ENCODE assay signal across 17 cellular contexts in the genomic region with DNA sequence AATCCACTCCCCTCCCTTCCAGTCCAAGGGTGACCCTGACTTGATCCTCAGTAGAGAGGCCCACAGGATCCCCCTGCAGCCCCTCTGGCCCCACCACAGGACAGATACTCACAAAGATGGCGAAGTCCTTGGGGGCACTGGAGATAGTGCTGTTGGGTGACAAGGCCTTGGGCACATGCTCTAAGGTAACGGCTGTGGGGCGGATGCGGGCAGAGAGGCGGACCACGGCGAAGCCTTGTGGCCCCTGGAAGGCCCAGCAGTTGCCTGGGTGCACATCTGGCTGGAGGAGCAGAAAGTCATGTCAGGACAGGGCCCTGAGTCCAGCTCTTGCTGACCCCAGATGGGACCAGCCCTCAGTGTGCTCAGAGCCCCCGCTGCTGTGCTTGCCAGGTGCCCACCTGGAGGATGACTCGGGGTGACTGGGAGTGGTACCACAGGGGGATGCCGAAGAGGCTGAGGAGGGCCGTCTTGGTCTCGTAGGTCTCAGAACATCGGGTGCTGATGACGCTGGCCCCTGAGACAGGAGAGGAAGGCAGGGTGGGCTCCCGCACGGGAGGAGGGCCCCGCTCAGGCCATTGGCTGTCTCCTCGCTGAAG. TPM values are rescaled to one million over a fixed set of nuclear protein-coding genes. Genes with fewer than 3 reads are reported as not detected.
DNase-seq lines count a peak whose midpoint lies in the region; ATAC-seq and TF ChIP-seq lines count a peak whose summit lies in the region.
"Had no signal": no experiment of that assay in that cellular context is flagged by ENCODE, and none has a peak within 500 bp of the region (broad histone marks: within the 10 kb centered on the region; RNA-seq: fewer than 3 reads in every experiment).

No MANE protein-coding gene starts in this region.

- no peak overlapping the region for H3K4me2 ChIP-seq in OCI-LY7 (ENCODE audit: low read length)

- H4K20me1 ChIP-seq in OCI-LY7 (ENCODE audit: insufficient read depth, low read length) = no peaks in the 10 kb centered on the region

- H3K4me3 Mint-ChIP-seq in activated T-cell treated with anti-CD3 and anti-CD28 coated beads, Interleukin-2, amount 50 U/mL, for 72 hours = no peak overlapping the region
- no peak overlapping the region for H3K4me3 Mint-ChIP-seq in activated B cell treated with CpG ODN at 0.5 μM for 24 hours
- H3K4me3 Mint-ChIP-seq in effector memory CD8-positive, alpha-beta T cell = peak overlapping the region in 1 of 2 donors; percentile 31
- H3K4me3 Mint-ChIP-seq in stimulated activated naive B cell treated with anti-CD40 and anti-IgM and Interleukin-4, amounts not matched to agents 10 μg/mL and 1 μg/mL and 100 μg/mL, for 72 hours = peak overlapping the region in 1 of 2 donors; percentile 36
- H3K4me3 Mint-ChIP-seq: type B pancreatic cell had no signal

- no peak overlapping the region for H3K4me3 ChIP-seq in OCI-LY7 (ENCODE audit: low read depth, low read length, poor library complexity, severe bottlenecking)
- H3K4me3 ChIP-seq: coronary artery, SK-N-MC had no signal

- H3K36me3 Mint-ChIP-seq in activated T-cell treated with anti-CD3 and anti-CD28 coated beads, Interleukin-2, amount 50 U/mL, for 72 hours (ENCODE audit: insufficient read depth in 2 of 2) = peaks cover 8 to 30% of the 10 kb centered on the region in 2 donors
- H3K36me3 Mint-ChIP-seq in activated B cell treated with CpG ODN at 0.5 μM for 24 hours (ENCODE audit: low read depth) = peaks cover 96% of the 10 kb centered on the region
- peaks cover 100% of the 10 kb centered on the region for H3K36me3 Mint-ChIP-seq in effector memory CD8-positive, alpha-beta T cell (ENCODE audit: insufficient read depth)
- H3K36me3 Mint-ChIP-seq in stimulated activated naive B cell treated with anti-CD40 and anti-IgM and Interleukin-4, amounts not matched to agents 10 μg/mL and 1 μg/mL and 100 μg/mL, for 72 hours = peaks cover 60 to 74% of the 10 kb centered on the region in 2 donors

- H3K9me3 ChIP-seq in OCI-LY7 (ENCODE audit: low read length) = no peaks in the 10 kb centered on the region
- H3K9me3 ChIP-seq: Caco-2 had no signal

- H3K36me3 ChIP-seq in OCI-LY7 (ENCODE audit: insufficient read depth, low read length) = peaks cover 94% of the 10 kb centered on the region

- peak overlapping the region; percentile 36 for H3K27ac Mint-ChIP-seq in activated T-cell treated with anti-CD3 and anti-CD28 coated beads, Interleukin-2, amount 50 U/mL, for 72 hours
- H3K27ac Mint-ChIP-seq in activated B cell treated with CpG ODN at 0.5 μM for 24 hours = peak overlapping the region; percentile 61
- peak overlapping the region; percentile 86 to 95 for H3K27ac Mint-ChIP-seq in effector memory CD8-positive, alpha-beta T cell
- peak overlapping the region; percentile 79 for H3K27ac Mint-ChIP-seq in stimulated activated naive B cell treated with anti-CD40 and anti-IgM and Interleukin-4, amounts not matched to agents 10 μg/mL and 1 μg/mL and 100 μg/mL, for 72 hours
- H3K27ac Mint-ChIP-seq: type B pancreatic cell had no signal

- H3K4me1 ChIP-seq in OCI-LY7 (ENCODE audit: insufficient read depth, low read length, poor library complexity, severe bottlenecking) = no peaks in the 10 kb centered on the region
- H3K4me1 ChIP-seq: Caco-2 had no signal

- ATAC-seq in activated T-cell treated with anti-CD3 and anti-CD28 coated beads, Interleukin-2, amount 50 U/mL, for 72 hours (replicated peaks in 1 of 2) = no peak
- ATAC-seq in activated B cell treated with CpG ODN at 0.5 μM for 24 hours (ENCODE audit: low read depth) (no peak), HG02623 (IDR thresholded peaks at IDR 0.05; ENCODE audit: unreplicated experiment) (no peak)
- ATAC-seq in effector memory CD8-positive, alpha-beta T cell (replicated peaks) = no peak
- no peak for ATAC-seq in stimulated activated naive B cell treated with anti-CD40 and anti-IgM and Interleukin-4, amounts not matched to agents 10 μg/mL and 1 μg/mL and 100 μg/mL, for 72 hours (replicated peaks)

- H3K9me3 Mint-ChIP-seq in activated T-cell treated with anti-CD3 and anti-CD28 coated beads, Interleukin-2, amount 50 U/mL, for 72 hours = no peaks in the 10 kb centered on the region
- H3K9me3 Mint-ChIP-seq in activated B cell treated with CpG ODN at 0.5 μM for 24 hours = no peaks in the 10 kb centered on the region
- no peaks in the 10 kb centered on the region for H3K9me3 Mint-ChIP-seq in effector memory CD8-positive, alpha-beta T cell
- H3K9me3 Mint-ChIP-seq in stimulated activated naive B cell treated with anti-CD40 and anti-IgM and Interleukin-4, amounts not matched to agents 10 μg/mL and 1 μg/mL and 100 μg/mL, for 72 hours = no peaks in the 10 kb centered on the region
- H3K9me3 Mint-ChIP-seq: type B pancreatic cell had no signal

- no peaks in the 10 kb centered on the region for H3K9me2 ChIP-seq in OCI-LY7 (ENCODE audit: insufficient read depth, low read length)

- H3K27me3 Mint-ChIP-seq in activated T-cell treated with anti-CD3 and anti-CD28 coated beads, Interleukin-2, amount 50 U/mL, for 72 hours (ENCODE audit: low read depth) = no peaks in the 10 kb centered on the region
- no peaks in the 10 kb centered on the region for H3K27me3 Mint-ChIP-seq in activated B cell treated with CpG ODN at 0.5 μM for 24 hours
- H3K27me3 Mint-ChIP-seq in effector memory CD8-positive, alpha-beta T cell = no peaks in the 10 kb centered on the region
- no peaks in the 10 kb centered on the region for H3K27me3 Mint-ChIP-seq in stimulated activated naive B cell treated with anti-CD40 and anti-IgM and Interleukin-4, amounts not matched to agents 10 μg/mL and 1 μg/mL and 100 μg/mL, for 72 hours
- H3K27me3 Mint-ChIP-seq: type B pancreatic cell had no signal

- H2AFZ ChIP-seq in OCI-LY7 (ENCODE audit: low read length) = no peak overlapping the region

- H3K27ac ChIP-seq in OCI-LY7 (ENCODE audit: low read depth, low read length, poor library complexity, severe bottlenecking) = no peak overlapping the region
- H3K27ac ChIP-seq: epithelial cell of prostate, SK-N-MC had no signal

- H3K79me2 ChIP-seq in OCI-LY7 (ENCODE audit: insufficient read depth, low read depth, low read length) = no peaks in the 10 kb centered on the region

- intact Hi-C loops in activated B cell treated with CpG ODN at 0.5 μM for 24 hours (cut with micrococcal nuclease) (no loop called here), OCI-LY7 (cut with micrococcal nuclease; ENCODE audit: unreplicated experiment) (no loop called here)

- no TSS peak for BruUV-seq in OCI-LY7 (replicated peaks; lab: Mats Ljungman, UMichigan)

- H3K4me1 Mint-ChIP-seq in activated T-cell treated with anti-CD3 and anti-CD28 coated beads, Interleukin-2, amount 50 U/mL, for 72 hours (ENCODE audit: low read depth) = peaks cover 32% of the 10 kb centered on the region
- H3K4me1 Mint-ChIP-seq in activated B cell treated with CpG ODN at 0.5 μM for 24 hours = peaks cover 20% of the 10 kb centered on the region
- peaks cover 37 to 43% of the 10 kb centered on the region in 2 donors for H3K4me1 Mint-ChIP-seq in effector memory CD8-positive, alpha-beta T cell (ENCODE audit: low read depth in 2 of 2)
- H3K4me1 Mint-ChIP-seq in stimulated activated naive B cell treated with anti-CD40 and anti-IgM and Interleukin-4, amounts not matched to agents 10 μg/mL and 1 μg/mL and 100 μg/mL, for 72 hours = peaks cover 29 to 49% of the 10 kb centered on the region in 2 donors

- TF ChIP-seq CTCF in activated B cell treated with CpG ODN at 0.5 μM for 24 hours (IDR thresholded peaks at IDR 0.05) = no peak
- no peak for TF ChIP-seq CTCF in GM20000 (IDR thresholded peaks at IDR 0.05; ENCODE audit: extremely low read depth, missing control alignments)
- TF ChIP-seq CTCF in OCI-LY7 (conservative IDR thresholded peaks at IDR 0.05; ENCODE audit: low read length) = no peak

- no peak for DNase-seq in activated T-cell treated with anti-CD3 and anti-CD28 coated beads, Interleukin-2, amount 50 U/mL, for 72 hours
- DNase-seq in activated T-cell treated with anti-CD3 and anti-CD28 coated beads, Interleukin-2, amount 50 U/mL, for 1 hour = no peak
- DNase-seq in activated B cell treated with CpG ODN at 0.5 μM for 24 hours (no peak), GM20000 (ENCODE audit: low spot score) (no peak), OCI-LY7 (ENCODE audit: low spot score) (no peak)
- DNase-seq in effector memory CD8-positive, alpha-beta T cell = no peak
- DNase-seq in stimulated activated naive B cell treated with anti-CD40 and anti-IgM and Interleukin-4, amounts not matched to agents 10 μg/mL and 1 μg/mL and 100 μg/mL, for 72 hours = no peak
- DNase-seq: Caco-2; HCEC 1CT; NCI-H2029; NCI-H524; stimulated activated CD4-positive, alpha-beta T cell treated with anti-CD3 and anti-CD28 coated beads, Interleukin-4, amount 100 ng/mL, for 24 hours had no signal

- CTCF ChIA-PET in activated B cell treated with CpG ODN at 0.5 μM for 24 hours (lab: Charles Lee) = no interaction called here
- CTCF ChIA-PET in OCI-LY7 (lab: Charles Lee; ENCODE audit: unreplicated experiment) = no interaction called here

- POLR2A ChIA-PET in activated B cell treated with CpG ODN at 0.5 μM for 24 hours (lab: Charles Lee) = no interaction called here
- POLR2A ChIA-PET in OCI-LY7 (lab: Charles Lee) = no interaction called here

RNA-seq across cellular contexts. Expression of a gene that starts 17.2 kb away (rescaled TPM):
- 100 to 1,000 TPM; 175 to 179 TPM for total RNA-seq in activated T-cell treated with anti-CD3 and anti-CD28 coated beads, Interleukin-2, amount 50 U/mL, for 72 hours
- total RNA-seq in activated B cell treated with CpG ODN at 0.5 μM for 24 hours (122 and 146 TPM in 2 replicates), OCI-LY7 (2022) (80.2 and 95.7 TPM in 2 replicates)
- 59.1 and 67.6 TPM in 2 replicates for total RNA-seq in OCI-LY7 (2014; rRNA removed; shearing (Covaris generic))

RNA-seq across cellular contexts. Expression of a gene that starts 32.8 kb away (rescaled TPM):
- total RNA-seq in activated T-cell treated with anti-CD3 and anti-CD28 coated beads, Interleukin-2, amount 50 U/mL, for 72 hours = 100 to 1,000 TPM in 1 of 2 donors, 10 to 100 TPM in 1; 96.8 to 127 TPM
- total RNA-seq in activated B cell treated with CpG ODN at 0.5 μM for 24 hours (90.6 and 103 TPM in 2 replicates), OCI-LY7 (2022) (95.0 and 97.5 TPM in 2 replicates)
- 46.1 and 51.1 TPM in 2 replicates for total RNA-seq in OCI-LY7 (2014; rRNA removed; shearing (Covaris generic))

RNA-seq across cellular contexts. Expression of a gene that starts 37.8 kb away (rescaled TPM):
- total RNA-seq in activated T-cell treated with anti-CD3 and anti-CD28 coated beads, Interleukin-2, amount 50 U/mL, for 72 hours = 100 to 1,000 TPM; 144 to 161 TPM
- 39.3 and 45.2 TPM in 2 replicates for total RNA-seq in activated B cell treated with CpG ODN at 0.5 μM for 24 hours
- 46.6 and 50.4 TPM in 2 replicates for total RNA-seq in OCI-LY7 (2014; rRNA removed; shearing (Covaris generic))
- total RNA-seq in OCI-LY7 (2022) = 54.7 and 56.3 TPM in 2 replicates

RNA-seq across cellular contexts. Expression of a gene that starts 55.4 kb away (rescaled TPM):
- total RNA-seq in activated T-cell treated with anti-CD3 and anti-CD28 coated beads, Interleukin-2, amount 50 U/mL, for 72 hours = 10 to 100 TPM; 10.6 to 16.6 TPM
- total RNA-seq in activated B cell treated with CpG ODN at 0.5 μM for 24 hours (7.7 and 8.4 TPM in 2 replicates), OCI-LY7 (2022) (6.4 and 6.6 TPM in 2 replicates)
- total RNA-seq in OCI-LY7 (2014; rRNA removed; shearing (Covaris generic)) = 6.8 and 7.1 TPM in 2 replicates

RNA-seq across cellular contexts. Expression of a gene that starts 56.8 kb away (rescaled TPM):
- total RNA-seq in activated T-cell treated with anti-CD3 and anti-CD28 coated beads, Interleukin-2, amount 50 U/mL, for 72 hours = 10 to 100 TPM; 65.4 to 67.1 TPM
- total RNA-seq in activated B cell treated with CpG ODN at 0.5 μM for 24 hours = 99.4 and 109 TPM in 2 replicates
- total RNA-seq in OCI-LY7 (2014; rRNA removed; shearing (Covaris generic)) = 51.8 and 61.7 TPM in 2 replicates
- 99.6 and 114 TPM in 2 replicates for total RNA-seq in OCI-LY7 (2022)

Comparison
In these comparisons a context has a peak if more than half of its experiments do, and no peak if none do; other contexts are left out.
1. H3K27ac Mint-ChIP-seq: peak in every context shown above with its lines; median percentile 90 in effector memory CD8-positive, alpha-beta T cell; 79 in stimulated activated naive B cell treated with anti-CD40 and anti-IgM and Interleukin-4, amounts not matched to agents 10 μg/mL and 1 μg/mL and 100 μg/mL, for 72 hours; 61 in activated B cell treated with CpG ODN at 0.5 μM for 24 hours; 36 in activated T-cell treated with anti-CD3 and anti-CD28 coated beads, Interleukin-2, amount 50 U/mL, for 72 hours.